ENCODE assay signal across 1 cellular context in genomic region chr6:90676516-90676915, GRCh38.
TF ChIP-seq lines count a peak whose summit lies in the region.

No MANE protein-coding gene starts in this region.

TF ChIP-seq in GM23338, 12 proteins besides CTCF, POLR2A, EP300 and RAD21 (continued from another document):
- TF ChIP-seq ZNF462 (CRISPR knock-in tag; IDR thresholded peaks at IDR 0.05) (no peak; the same call in none of the 2 replicates), REST (IDR thresholded peaks at IDR 0.05; ENCODE audit: unreplicated experiment) (no peak), NANOG (IDR thresholded peaks at IDR 0.05; ENCODE audit: borderline replicate concordance) (peak; percentile 94), ZNF114 (CRISPR knock-in tag; IDR thresholded peaks at IDR 0.05) (no peak)
TF ChIP-seq in GM23338: peak in this region for 2.
